Comparison of ENCODE assay signal across 1 cellular context in the genomic region with DNA sequence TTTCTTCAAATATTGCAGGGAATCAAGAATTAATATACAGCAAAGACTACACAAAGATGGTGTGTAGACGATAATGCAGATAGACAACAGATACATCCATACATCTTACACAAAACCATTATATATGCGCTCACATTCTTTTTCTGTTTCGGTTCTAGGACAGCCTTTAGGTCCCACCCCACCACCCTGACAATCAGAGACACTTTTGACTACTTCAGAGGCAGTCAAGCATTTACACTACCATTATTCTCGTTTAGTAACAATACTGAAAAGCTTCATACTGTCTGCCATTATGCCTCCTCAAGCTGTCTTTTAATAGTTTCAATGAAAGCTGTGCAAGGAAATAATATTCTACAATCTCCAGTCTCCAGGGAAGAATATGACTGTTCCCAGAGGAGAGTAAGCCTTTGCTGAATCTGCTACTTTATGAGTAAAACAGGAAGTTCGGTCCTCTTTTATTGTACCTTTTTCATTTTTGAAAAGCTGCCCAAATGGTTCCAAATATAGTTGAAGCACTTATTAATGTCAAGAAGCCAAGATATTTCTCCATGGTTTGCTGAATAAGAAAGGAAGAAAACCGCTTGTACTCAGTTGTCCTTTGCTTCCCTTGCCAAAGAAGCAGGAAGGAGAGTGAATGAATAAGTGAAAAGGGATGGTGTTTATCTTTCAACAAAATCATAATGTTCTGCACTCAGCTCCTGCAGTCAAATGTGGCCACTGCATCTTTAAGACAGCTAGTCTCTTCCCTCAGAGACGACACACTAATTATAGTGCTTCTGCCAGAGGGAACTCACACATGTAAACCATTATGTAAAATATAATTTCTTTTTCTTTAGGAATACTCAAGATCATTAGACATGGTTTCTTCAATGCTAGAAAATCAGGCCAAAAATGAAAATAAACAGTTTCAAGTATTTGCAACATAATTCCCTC.
TF ChIP-seq lines count a peak whose summit lies in the region.

No MANE protein-coding gene starts in this region.

TF ChIP-seq in GM23338, 12 proteins besides CTCF, POLR2A, EP300 and RAD21:
- TF ChIP-seq REST (IDR thresholded peaks at IDR 0.05; ENCODE audit: unreplicated experiment) (no peak), NANOG (IDR thresholded peaks at IDR 0.05; ENCODE audit: borderline replicate concordance) (no peak), ZNF114 (CRISPR knock-in tag; IDR thresholded peaks at IDR 0.05) (no peak), EZH2 (IDR thresholded peaks at IDR 0.05; ENCODE audit: low read depth, unreplicated experiment) (no peak), CREB1 (CRISPR knock-in tag; IDR thresholded peaks at IDR 0.05; ENCODE audit: low read depth) (no peak)
